ENCODE assay signal across 9 cellular contexts in the genomic region with DNA sequence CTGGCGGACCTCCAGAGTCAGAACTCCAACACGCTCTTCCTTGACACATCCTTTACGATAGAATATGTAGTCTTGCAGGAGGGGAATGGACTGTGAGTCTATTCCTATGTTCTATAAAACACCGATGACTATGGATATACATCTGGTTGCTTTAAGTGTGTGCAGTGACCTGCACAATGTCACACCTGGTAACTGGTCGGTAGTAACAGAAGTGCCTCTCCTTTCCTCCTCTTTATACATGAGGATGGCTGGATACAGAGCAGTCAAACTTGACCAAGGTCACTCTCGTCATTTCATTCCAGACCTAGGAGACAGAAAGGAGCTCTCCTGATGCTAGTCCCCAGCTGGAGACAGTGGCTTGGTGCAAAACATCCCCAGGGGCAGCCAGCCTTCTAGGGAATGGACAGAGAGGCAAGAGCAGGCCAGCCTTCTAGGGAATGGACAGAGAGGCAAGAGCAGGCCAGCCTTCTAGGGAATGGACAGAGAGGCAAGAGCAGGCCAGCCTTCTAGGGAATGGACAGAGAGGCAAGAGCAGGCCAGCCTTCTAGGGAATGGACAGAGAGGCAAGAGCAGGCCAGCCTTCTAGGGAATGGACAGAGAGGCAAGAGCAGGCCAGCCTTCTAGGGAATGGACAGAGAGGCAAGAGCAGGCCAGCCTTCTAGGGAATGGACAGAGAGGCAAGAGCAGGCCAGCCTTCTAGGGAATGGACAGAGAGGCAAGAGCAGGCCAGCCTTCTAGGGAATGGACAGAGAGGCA. TPM values are rescaled to one million over a fixed set of nuclear protein-coding genes. Genes with fewer than 3 reads are reported as not detected.
A peak's percentile ranks its signal among the peaks of the same experiment; 100 is the strongest.
DNase-seq lines count a peak whose midpoint lies in the region; ATAC-seq and TF ChIP-seq lines count a peak whose summit lies in the region.
"Not testable (repeated sequence)": the region's sequence is repeated elsewhere in the genome, so short reads cannot be mapped to it uniquely, and the experiment has no call there.
"Had no signal": no experiment of that assay in that cellular context is flagged by ENCODE, and none has a peak within 500 bp of the region (broad histone marks: within the 10 kb centered on the region; RNA-seq: fewer than 3 reads in every experiment).

No MANE protein-coding gene starts in this region.

- H3K4me2 ChIP-seq in H9 (ENCODE audit: insufficient read depth, insufficient read length, low read length): not testable (repeated sequence)

- not testable (repeated sequence) for H3K4me1 Mint-ChIP-seq in H9; glutamatergic neuron (ENCODE audit: low read depth, unreplicated experiment); stimulated activated memory B cell treated with anti-CD40 and anti-IgM and Interleukin-4, amounts not matched to agents 10 μg/mL and 1 μg/mL and 100 μg/mL, for 72 hours

- H3K23me2 ChIP-seq in H9 (ENCODE audit: insufficient read length, low read depth, low read length, poor library complexity, severe bottlenecking): not testable (repeated sequence)

- H3K9me3 Mint-ChIP-seq in H9; stimulated activated memory B cell treated with anti-CD40 and anti-IgM and Interleukin-4, amounts not matched to agents 10 μg/mL and 1 μg/mL and 100 μg/mL, for 72 hours: not testable (repeated sequence)
- H3K9me3 Mint-ChIP-seq in glutamatergic neuron (ENCODE audit: unreplicated experiment): peaks cover 11% of the 10 kb centered on the region

- H3K4me1 ChIP-seq in H9 (ENCODE audit: insufficient read depth, low read length): not testable (repeated sequence)

- not testable (repeated sequence) for H3K79me1 ChIP-seq in H9 (ENCODE audit: insufficient read depth, low read depth, low read length, poor library complexity, severe bottlenecking)

- not testable (repeated sequence) for H3K9me3 ChIP-seq in H9 (ENCODE audit: control insufficient read depth, low read depth, low read length)

- H2BK12ac ChIP-seq in H9 (ENCODE audit: insufficient read length, low read depth, low read length): not testable (repeated sequence)

- H3K56ac ChIP-seq in H9 (ENCODE audit: insufficient read length, low read depth, low read length): not testable (repeated sequence)

- H4K8ac ChIP-seq in H9 (replicated peaks; ENCODE audit: insufficient read length, low read depth, low read length): not testable (repeated sequence)

- peak; percentile 11 for ATAC-seq in left lobe of liver
- ATAC-seq in omental fat pad (ENCODE audit: low FRiP score): peak; percentile 44
- peak; percentile 38 for ATAC-seq in stimulated activated memory B cell treated with anti-CD40 and anti-IgM and Interleukin-4, amounts not matched to agents 10 μg/mL and 1 μg/mL and 100 μg/mL, for 72 hours

- H3K4me3 Mint-ChIP-seq in H9; glutamatergic neuron (ENCODE audit: unreplicated experiment); stimulated activated memory B cell treated with anti-CD40 and anti-IgM and Interleukin-4, amounts not matched to agents 10 μg/mL and 1 μg/mL and 100 μg/mL, for 72 hours: not testable (repeated sequence)

- not testable (repeated sequence) for H3K14ac ChIP-seq in H9 (ENCODE audit: insufficient read depth, low read length)

- not testable (repeated sequence) for H3K27ac Mint-ChIP-seq in H9; stimulated activated memory B cell treated with anti-CD40 and anti-IgM and Interleukin-4, amounts not matched to agents 10 μg/mL and 1 μg/mL and 100 μg/mL, for 72 hours
- H3K27ac Mint-ChIP-seq in glutamatergic neuron (ENCODE audit: unreplicated experiment): peak overlapping the region; percentile 83

- not testable (repeated sequence) for H3K23ac ChIP-seq in H9 (ENCODE audit: insufficient read length, low read depth, low read length)

- H3K27me3 ChIP-seq in H9 (ENCODE audit: insufficient read depth, low read length): not testable (repeated sequence)

- H4K5ac ChIP-seq in H9 (ENCODE audit: insufficient read length, low read depth, low read length): not testable (repeated sequence)

- H3K18ac ChIP-seq in H9 (ENCODE audit: insufficient read length, low read depth, low read length): not testable (repeated sequence)

- not testable (repeated sequence) for H3K36me3 Mint-ChIP-seq in H9 (ENCODE audit: insufficient read depth in 1 of 3, low read depth in 3 of 3); glutamatergic neuron (ENCODE audit: unreplicated experiment); stimulated activated memory B cell treated with anti-CD40 and anti-IgM and Interleukin-4, amounts not matched to agents 10 μg/mL and 1 μg/mL and 100 μg/mL, for 72 hours

- not testable (repeated sequence) for H4K20me1 ChIP-seq in H9 (ENCODE audit: control insufficient read depth, insufficient read depth, insufficient read length)

- peak; percentile 24 for DNase-seq in H9
- DNase-seq in SK-N-DZ (ENCODE audit: low spot score): peak; percentile 6
- DNase-seq in glutamatergic neuron; left lobe of liver (ENCODE audit: low spot score); omental fat pad (ENCODE audit: low spot score): not testable (repeated sequence)

- not testable (repeated sequence) for H3T11ph ChIP-seq in H9 (ENCODE audit: low read length)

- not testable (repeated sequence) for H2BK20ac ChIP-seq in H9 (ENCODE audit: low read depth, low read length, poor library complexity, severe bottlenecking)

- H3K27ac ChIP-seq in H9 (ENCODE audit: insufficient read length, low read depth, low read length): not testable (repeated sequence)

- not testable (repeated sequence) for H2AK5ac ChIP-seq in H9 (ENCODE audit: insufficient read length, low read length)

- H2AFZ ChIP-seq in H9 (ENCODE audit: low read length): not testable (repeated sequence)

- not testable (repeated sequence) for H4K91ac ChIP-seq in H9 (ENCODE audit: insufficient read length, low read depth, low read length)

- H3K79me2 ChIP-seq in H9 (ENCODE audit: insufficient read depth, low read length): not testable (repeated sequence)

- H3K9ac ChIP-seq in H9 (ENCODE audit: extremely low read depth, insufficient read length, low read length): not testable (repeated sequence)

- not testable (repeated sequence) for H2BK5ac ChIP-seq in H9 (ENCODE audit: insufficient read length, low read length)

- no CpG with 5 or more reads among the region's 6 CpGs for WGBS in H9 (ENCODE audit: extremely low coverage, insufficient read length, low lambda C conversion rate)

- not testable (repeated sequence) for H3K4ac ChIP-seq in H9 (ENCODE audit: low read depth, low read length)

- not testable (repeated sequence) for H2BK120ac ChIP-seq in H9 (ENCODE audit: low read depth, low read length, poor library complexity, severe bottlenecking)

- H2BK15ac ChIP-seq in H9 (ENCODE audit: low read depth, low read length): not testable (repeated sequence)

- not testable (repeated sequence) for H3K27me3 Mint-ChIP-seq in H9 (ENCODE audit: low read depth); glutamatergic neuron (ENCODE audit: unreplicated experiment)
- peaks cover 58% of the 10 kb centered on the region for H3K27me3 Mint-ChIP-seq in stimulated activated memory B cell treated with anti-CD40 and anti-IgM and Interleukin-4, amounts not matched to agents 10 μg/mL and 1 μg/mL and 100 μg/mL, for 72 hours

- not testable (repeated sequence) for TF ChIP-seq CTCF in H9 (conservative IDR thresholded peaks at IDR 0.05); glutamatergic neuron (IDR thresholded peaks at IDR 0.05; ENCODE audit: partially characterized antibody, unreplicated experiment); omental fat pad (IDR thresholded peaks at IDR 0.05)

RNA-seq across cellular contexts. Expression of a gene that starts 21.2 kb away (rescaled TPM):
- 0.50 and 0.55 TPM in 2 replicates for total RNA-seq in H9 (2021)
- polyA plus RNA-seq in SK-N-DZ (2014; cell fraction: cytosol; rRNA removed): 0.48 and 0.61 TPM in 2 replicates
- polyA plus RNA-seq in SK-N-DZ (2014; cell fraction: nucleus; rRNA removed): 1.1 and 2.9 TPM in 2 replicates
- total RNA-seq in glutamatergic neuron (ENCODE audit: unreplicated experiment): 41.4 TPM
- 0.70 TPM for total RNA-seq in left lobe of liver
- 1 to 10 TPM; 1.3 to 4.4 (median 3.3) TPM for total RNA-seq in omental fat pad
- total RNA-seq: HT-29 had no signal
- polyA plus RNA-seq: BJ, CD14-positive monocyte had no signal
